ENCODE assay signal across 31 cellular contexts in the genomic region with DNA sequence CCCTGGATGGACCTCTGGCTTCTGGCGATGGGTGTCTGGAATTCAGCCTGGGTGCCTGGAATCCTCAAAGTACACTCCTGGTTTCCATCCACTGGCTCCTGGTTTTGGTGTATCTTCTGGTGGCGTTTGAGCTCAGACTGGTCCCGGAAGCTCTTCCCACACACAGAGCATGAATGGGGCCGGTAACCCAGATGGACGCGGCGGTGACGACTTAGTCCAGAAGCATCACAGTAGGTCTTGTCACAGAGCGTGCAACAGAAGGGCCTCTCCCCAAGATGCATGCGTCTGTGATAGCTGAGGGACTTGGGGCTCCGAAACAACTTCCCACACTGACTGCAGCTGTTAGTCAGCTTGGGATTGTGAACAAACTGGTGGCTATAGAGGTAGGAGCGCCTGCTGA. TPM values are rescaled to one million over a fixed set of nuclear protein-coding genes. Genes with fewer than 3 reads are reported as not detected.
"Had no signal": no experiment of that assay in that cellular context is flagged by ENCODE, and none has a peak within 500 bp of the region (broad histone marks: within the 10 kb centered on the region; RNA-seq: fewer than 3 reads in every experiment).

No MANE protein-coding gene starts in this region.

- DNase-seq: colonic mucosa; cortex of kidney; effector CD4-positive, alpha-beta T cell; effector memory CD4-positive, alpha-beta T cell; erythroblast; esophagus squamous epithelium; foreskin fibroblast; foreskin melanocyte; gastrocnemius medialis; glutamatergic neuron; heart right ventricle; hippocampal formation; left cardiac atrium; left lung; left ventricle myocardium superior; lower lobe of right lung; mesenchymal stem cell; mucosa of descending colon; naive B cell had no signal

- H3K36me3 ChIP-seq: colonic mucosa, esophagus squamous epithelium, gastrocnemius medialis, heart right ventricle, left lung, lower lobe of right lung had no signal

- H3K27ac Mint-ChIP-seq: dendritic cell treated with granulocyte-macrophage colony-stimulating factor and Interleukin-4, amounts not matched to agents 40 ng/mL and 50 ng/mL, for 4 days; mesothelial cell of epicardium; naive B cell had no signal

- ATAC-seq: esophagus mucosa, gastrocnemius medialis, heart right ventricle, left cardiac atrium, left lung, left ventricle myocardium superior, lower lobe of right lung, mucosa of descending colon had no signal

- H3K27me3 ChIP-seq: colonic mucosa had no signal

- H3K27ac ChIP-seq: colonic mucosa, epithelial cell of prostate, esophagus squamous epithelium, gastrocnemius medialis, heart right ventricle, left lung, lower lobe of right lung had no signal

- H3K36me3 Mint-ChIP-seq: mesothelial cell of epicardium, naive B cell had no signal

- H3K9me3 ChIP-seq: colonic mucosa, esophagus squamous epithelium, gastrocnemius medialis, heart right ventricle, left lung, lower lobe of right lung, mucosa of descending colon had no signal

- H3K4me1 ChIP-seq: colonic mucosa, esophagus squamous epithelium, gastrocnemius medialis, left lung, lower lobe of right lung had no signal

- H3K4me1 Mint-ChIP-seq: naive B cell had no signal

- H3K9me3 Mint-ChIP-seq: dendritic cell treated with granulocyte-macrophage colony-stimulating factor and Interleukin-4, amounts not matched to agents 40 ng/mL and 50 ng/mL, for 4 days; mesothelial cell of epicardium; naive B cell had no signal

- H3K4me3 ChIP-seq: colonic mucosa, esophagus squamous epithelium, gastrocnemius medialis, heart right ventricle, left lung, lower lobe of right lung, mucosa of descending colon had no signal

- H3K4me3 Mint-ChIP-seq: dendritic cell treated with granulocyte-macrophage colony-stimulating factor and Interleukin-4, amounts not matched to agents 40 ng/mL and 50 ng/mL, for 4 days; mesothelial cell of epicardium; naive B cell had no signal

RNA-seq across cellular contexts. Expression of gene ZFP57, which starts 7.8 kb away (rescaled TPM):
- total RNA-seq: colonic mucosa, glomerular endothelial cell, left lung, left ventricle myocardium superior, lower lobe of right lung, mesenteric fat pad, mucosa of descending colon, myocyte had no signal

RNA-seq across cellular contexts. Expression of gene MOG, which starts 16.3 kb away (rescaled TPM):
- total RNA-seq: colonic mucosa, dermis microvascular lymphatic vessel endothelial cell, esophagus mucosa, esophagus squamous epithelium, gastrocnemius medialis, glomerular endothelial cell, kidney epithelial cell, left lung, lower leg skin, lower lobe of right lung, lung microvascular endothelial cell, mesenteric fat pad, mucosa of descending colon, myocyte had no signal
- polyA plus RNA-seq: keratinocyte had no signal
